In genomic region chr1:17653728-17654351, GRCh38 we compare ENCODE assay signal across 9 cellular contexts.
DNase-seq lines count a peak whose midpoint lies in the region; ATAC-seq and TF ChIP-seq lines count a peak whose summit lies in the region.
"Had no signal": no experiment of that assay in that cellular context is flagged by ENCODE, and none has a peak within 500 bp of the region (broad histone marks: within the 10 kb centered on the region; RNA-seq: fewer than 3 reads in every experiment).

No MANE protein-coding gene starts in this region.

- no TSS peak for BruUV-seq in PC-9 (replicated peaks; lab: Mats Ljungman, UMichigan)

- peak; percentile 56 for DNase-seq in CD1c-positive myeloid dendritic cell (ENCODE audit: extremely low spot score)
- DNase-seq in H7, result peak; percentile 93
- DNase-seq in PC-9, result peak in 1 of 2 experiments; percentile 43
- DNase-seq in brain microvascular endothelial cell, result peak; percentile 33
- peak; percentile 46 for DNase-seq in kidney tubule cell (ENCODE audit: low spot score)
- no peak for DNase-seq in CD4-positive, alpha-beta memory T cell

- no peaks in the 10 kb centered on the region for H3K9me2 ChIP-seq in PC-9 (ENCODE audit: insufficient read depth)

- no peaks in the 10 kb centered on the region for H3K27me3 Mint-ChIP-seq in stimulated activated memory B cell treated with anti-CD40 and anti-IgM and Interleukin-4, amounts not matched to agents 10 μg/mL and 1 μg/mL and 100 μg/mL, for 72 hours
- peaks cover 4% of the 10 kb centered on the region in 2 donors for H3K27me3 Mint-ChIP-seq in CD4-positive, alpha-beta memory T cell

- H3K4me2 ChIP-seq in PC-9, result no peak overlapping the region

- POLR2A ChIA-PET in PC-9 (lab: Charles Lee; ENCODE audit: unreplicated experiment), result no interaction called here
- POLR2A ChIA-PET in CD4-positive, alpha-beta memory T cell (lab: Charles Lee; ENCODE audit: partially characterized antibody), result no interaction called here

- H3K9me3 ChIP-seq in PC-9 (ENCODE audit: insufficient read depth, low read depth), result no peaks in the 10 kb centered on the region
- H3K9me3 ChIP-seq in CD4-positive, alpha-beta memory T cell (ENCODE audit: control insufficient read depth in 1 of 2, low read length in 2 of 2), result no peaks in the 10 kb centered on the region

- H3K27ac ChIP-seq in PC-9, result no peak overlapping the region
- H3K27ac ChIP-seq in brain microvascular endothelial cell, result no peak overlapping the region
- H3K27ac ChIP-seq in CD4-positive, alpha-beta memory T cell (ENCODE audit: low read depth, low read length), result no peak overlapping the region

- TF ChIP-seq CTCF in PC-9 (conservative IDR thresholded peaks at IDR 0.05) (peak; percentile 65), brain microvascular endothelial cell (IDR thresholded peaks at IDR 0.05; ENCODE audit: low read depth, low read length, missing control alignments) (peak; percentile 92)

- peaks cover 4% of the 10 kb centered on the region; the same call in 1 of the 2 replicates for H4K20me1 ChIP-seq in PC-9 (ENCODE audit: insufficient read depth)

- H3K4me1 ChIP-seq in PC-9 (replicated peaks; ENCODE audit: insufficient read depth), result no peaks in the 10 kb centered on the region
- H3K4me1 ChIP-seq in CD4-positive, alpha-beta memory T cell (ENCODE audit: insufficient read depth, low read length), result no peaks in the 10 kb centered on the region

- H3K36me3 Mint-ChIP-seq in stimulated activated memory B cell treated with anti-CD40 and anti-IgM and Interleukin-4, amounts not matched to agents 10 μg/mL and 1 μg/mL and 100 μg/mL, for 72 hours, result no peaks in the 10 kb centered on the region
- H3K36me3 Mint-ChIP-seq in CD4-positive, alpha-beta memory T cell, result no peaks in the 10 kb centered on the region
- H3K36me3 Mint-ChIP-seq: IgD-negative memory B cell had no signal

- no peaks in the 10 kb centered on the region for H3K9me3 Mint-ChIP-seq in stimulated activated memory B cell treated with anti-CD40 and anti-IgM and Interleukin-4, amounts not matched to agents 10 μg/mL and 1 μg/mL and 100 μg/mL, for 72 hours
- H3K9me3 Mint-ChIP-seq in CD4-positive, alpha-beta memory T cell, result no peaks in the 10 kb centered on the region
- H3K9me3 Mint-ChIP-seq: IgD-negative memory B cell had no signal

- H3K36me3 ChIP-seq in H7 (replicated peaks; ENCODE audit: control insufficient read depth, insufficient read depth, low read length), result peaks cover 30% of the 10 kb centered on the region
- H3K36me3 ChIP-seq in PC-9 (ENCODE audit: low read depth), result no peaks in the 10 kb centered on the region
- H3K36me3 ChIP-seq in brain microvascular endothelial cell (replicated peaks), result no peaks in the 10 kb centered on the region
- H3K36me3 ChIP-seq in CD4-positive, alpha-beta memory T cell (ENCODE audit: insufficient read depth, low read length), result no peaks in the 10 kb centered on the region

- intact Hi-C loops in PC-9 (cut with micrococcal nuclease; ENCODE audit: unreplicated experiment), result loop anchor here (10.0 kb wide), 1 partner anchor 931 kb away; no protein-coding TSS in a partner anchor
- intact Hi-C loops in CD4-positive, alpha-beta memory T cell (cut with micrococcal nuclease), result no loop called here

- no peak overlapping the region for H2AFZ ChIP-seq in PC-9

- CTCF ChIA-PET in PC-9 (lab: Charles Lee), result interaction anchor here (0.6 kb wide), 2 partner anchors 158 to 192 kb away, joined by 9 to 17 read pairs; no protein-coding TSS in a partner anchor
- CTCF ChIA-PET in CD4-positive, alpha-beta memory T cell (lab: Charles Lee; ENCODE audit: partially characterized antibody), result no interaction called here

- peaks cover 5% of the 10 kb centered on the region for H3K4me1 Mint-ChIP-seq in stimulated activated memory B cell treated with anti-CD40 and anti-IgM and Interleukin-4, amounts not matched to agents 10 μg/mL and 1 μg/mL and 100 μg/mL, for 72 hours
- peaks cover 0 to 2% (median 0%) of the 10 kb centered on the region in 4 donors for H3K4me1 Mint-ChIP-seq in CD4-positive, alpha-beta memory T cell

- in situ Hi-C loops in brain microvascular endothelial cell (cut with HindIII; ENCODE audit: low pct_ligation_motif_present, low sequenced_read_pairs), result no loop called here

- H3K27me3 ChIP-seq in H7 (ENCODE audit: control insufficient read depth, insufficient read depth, low read length) (no peaks in the 10 kb centered on the region), PC-9 (ENCODE audit: insufficient read depth, low read depth) (no peaks in the 10 kb centered on the region), brain microvascular endothelial cell (replicated peaks) (no peaks in the 10 kb centered on the region)
- no peaks in the 10 kb centered on the region for H3K27me3 ChIP-seq in CD4-positive, alpha-beta memory T cell (ENCODE audit: insufficient read depth, low read length)

- no peak overlapping the region for H3K4me3 ChIP-seq in H7 (ENCODE audit: insufficient read depth, low read depth, low read length)
- no peak overlapping the region for H3K4me3 ChIP-seq in PC-9
- no peak overlapping the region for H3K4me3 ChIP-seq in brain microvascular endothelial cell (ENCODE audit: low read depth, low read length)
- H3K4me3 ChIP-seq in CD4-positive, alpha-beta memory T cell (ENCODE audit: low read length in 2 of 2), result no peak overlapping the region

- H3K27ac Mint-ChIP-seq in stimulated activated memory B cell treated with anti-CD40 and anti-IgM and Interleukin-4, amounts not matched to agents 10 μg/mL and 1 μg/mL and 100 μg/mL, for 72 hours, result no peak overlapping the region
- H3K27ac Mint-ChIP-seq in CD4-positive, alpha-beta memory T cell, result no peak overlapping the region
- H3K27ac Mint-ChIP-seq: IgD-negative memory B cell had no signal

- no peaks in the 10 kb centered on the region for H3K79me2 ChIP-seq in PC-9 (ENCODE audit: low read depth)

- no peaks in the 10 kb centered on the region for H3F3A ChIP-seq in PC-9 (ENCODE audit: insufficient read depth, low read depth)

- no peak overlapping the region for H3K4me3 Mint-ChIP-seq in stimulated activated memory B cell treated with anti-CD40 and anti-IgM and Interleukin-4, amounts not matched to agents 10 μg/mL and 1 μg/mL and 100 μg/mL, for 72 hours
- no peak overlapping the region for H3K4me3 Mint-ChIP-seq in CD4-positive, alpha-beta memory T cell
- H3K4me3 Mint-ChIP-seq: IgD-negative memory B cell had no signal

- peak; percentile 35 for ATAC-seq in stimulated activated memory B cell treated with anti-CD40 and anti-IgM and Interleukin-4, amounts not matched to agents 10 μg/mL and 1 μg/mL and 100 μg/mL, for 72 hours
- ATAC-seq in GM19463 (IDR thresholded peaks at IDR 0.05; ENCODE audit: unreplicated experiment), result no peak

Comparison
In these comparisons a context has a peak if more than half of its experiments do, and no peak if none do; other contexts are left out.
1. DNase-seq: peak in CD1c-positive myeloid dendritic cell (single experiment), H7 (single experiment), brain microvascular endothelial cell (single experiment) and kidney tubule cell (single experiment); none in CD4-positive, alpha-beta memory T cell (0 of 5).